In genomic region chr1:230869499-230869898, GRCh38 we compare ENCODE assay signal across 8 cellular contexts. TPM values are rescaled to one million over a fixed set of nuclear protein-coding genes. Genes with fewer than 3 reads are reported as not detected.
DNase-seq lines count a peak whose midpoint lies in the region; ATAC-seq and TF ChIP-seq lines count a peak whose summit lies in the region.

No MANE protein-coding gene starts in this region.

- intact Hi-C loops in left ventricle myocardium inferior (cut with micrococcal nuclease) (loop anchor here (10.0 kb wide), 1 partner anchor 55 kb away; no protein-coding TSS in a partner anchor), Right ventricle myocardium inferior (cut with DNase I) (loop anchor here (1.0 to 5.0 kb wide), 4 partner anchors 20 to 63 kb away; no protein-coding TSS in a partner anchor), aorta (cut with DNase I) (loop anchor here (2.0 to 5.0 kb wide), 4 partner anchors 41 to 62 kb away; no protein-coding TSS in a partner anchor)

- H3K4me1 ChIP-seq in left ventricle myocardium inferior (peaks cover 58% of the 10 kb centered on the region), lung (ENCODE audit: control insufficient read depth in 2 of 2, insufficient read depth in 2 of 2, low read length in 2 of 2) (peaks cover 3 to 13% of the 10 kb centered on the region in 2 donors), aorta (ENCODE audit: control insufficient read depth in 1 of 2, insufficient read depth in 2 of 2, low read length in 2 of 2) (no peaks in the 10 kb centered on the region)

- H3K9me3 ChIP-seq in left ventricle myocardium inferior (replicated peaks) (no peaks in the 10 kb centered on the region), lung (ENCODE audit: control insufficient read depth in 2 of 2, insufficient read depth in 1 of 2, low read length in 1 of 2) (peaks cover 0 to 2% of the 10 kb centered on the region in 2 donors), aorta (ENCODE audit: control insufficient read depth, low read length) (no peaks in the 10 kb centered on the region)

- H3K36me3 ChIP-seq in left ventricle myocardium inferior (no peaks in the 10 kb centered on the region), lung (ENCODE audit: control insufficient read depth in 2 of 2, insufficient read depth in 2 of 2, low read length in 2 of 2) (no peaks in the 10 kb centered on the region), aorta (ENCODE audit: control insufficient read depth in 1 of 2, insufficient read depth in 2 of 2, low read length in 1 of 2) (no peaks in the 10 kb centered on the region)

- no peak for TF ChIP-seq CTCF in left ventricle myocardium inferior (IDR thresholded peaks at IDR 0.05; ENCODE audit: borderline replicate concordance)
- TF ChIP-seq CTCF in lung (IDR thresholded peaks at IDR 0.05; ENCODE audit: control extremely low read depth, extremely low read depth), result no peak

- DNase-seq in left ventricle myocardium inferior (no peak), Right ventricle myocardium inferior (ENCODE audit: missing footprints) (no peak), astrocyte of the hippocampus (ENCODE audit: low read depth, low spot score) (peak; percentile 59), lung (ENCODE audit: low spot score) (no peak), aorta (no peak), amygdala (lab: John Stamatoyannopoulos, UW) (no peak)

- 64 to 75% methylated on average over 4 of the region's 4 CpGs for WGBS in lung, 2 donors
- WGBS in aorta, 2 donors, result 10 to 11% methylated on average over 4 of the region's 4 CpGs

- H3K27me3 ChIP-seq in left ventricle myocardium inferior (ENCODE audit: low read depth) (no peaks in the 10 kb centered on the region), lung (ENCODE audit: control insufficient read depth, insufficient read depth) (no peaks in the 10 kb centered on the region), aorta (ENCODE audit: control insufficient read depth in 1 of 2, insufficient read depth in 2 of 2, low read length in 1 of 2) (no peaks in the 10 kb centered on the region)

- ATAC-seq in Right ventricle myocardium inferior (no peak), lung (ENCODE audit: insufficient read depth, low FRiP score) (no peak), aorta (ENCODE audit: low FRiP score) (no peak), GM19397 (IDR thresholded peaks at IDR 0.05; ENCODE audit: unreplicated experiment) (no peak), esophagus mucosa (no peak)

- H3K27ac ChIP-seq in left ventricle myocardium inferior (replicated peaks), result peak overlapping the region; percentile 92
- peak overlapping the region; percentile 82 to 84 for H3K27ac ChIP-seq in lung (ENCODE audit: low read depth in 1 of 2, low read length in 1 of 2)
- peak overlapping the region; percentile 72 to 79 for H3K27ac ChIP-seq in aorta (ENCODE audit: low read depth in 1 of 2, low read length in 2 of 2)

- H3K4me3 ChIP-seq in left ventricle myocardium inferior (peak overlapping the region; percentile 94), lung (no peak overlapping the region), aorta (ENCODE audit: low read length in 2 of 2) (no peak overlapping the region)

RNA-seq across cellular contexts. Expression of gene C1orf198, which starts 1.2 kb away (rescaled TPM):
- total RNA-seq in left ventricle myocardium inferior, result 32.7 TPM
- total RNA-seq in Right ventricle myocardium inferior, result 46.0 TPM
- 100 to 1,000 TPM in 1 of 2 donors, 10 to 100 TPM in 1; 51.9 to 109 TPM for total RNA-seq in lung
- polyA plus RNA-seq in lung, result 10 to 100 TPM; 25.8 to 47.5 TPM
- total RNA-seq in aorta, result 100 to 1,000 TPM; 117 to 172 TPM
- polyA plus RNA-seq in aorta, result 100 to 1,000 TPM in 1 of 2 donors, 10 to 100 TPM in 1; 61.2 to 110 TPM
- 15.1 TPM for total RNA-seq in esophagus mucosa
